15 cellular contexts compared by ENCODE assay signal in genomic region chr7:3591944-3592343, GRCh38.
"Had no signal": no experiment of that assay in that cellular context is flagged by ENCODE, and none has a peak within 500 bp of the region (broad histone marks: within the 10 kb centered on the region; RNA-seq: fewer than 3 reads in every experiment).

No MANE protein-coding gene starts in this region.

- H3K27ac Mint-ChIP-seq: activated naive CD8-positive, alpha-beta T cell; T-helper 2 cell treated with Interferon-gamma antibody and Interleukin-4, amounts not matched to agents 5 μg/mL and 100 μg/mL, for 36 hours had no signal

- ATAC-seq: activated T-cell treated with anti-CD3 and anti-CD28 coated beads, Interleukin-2, amount 50 U/mL, for 4 hours; left lung had no signal

- H3K4me3 ChIP-seq: esophagus squamous epithelium, left lung, vagina had no signal

- DNase-seq: activated CD4-positive, alpha-beta T cell treated with anti-CD3 and anti-CD28 coated beads for 1 hour; activated CD4-positive, alpha-beta T cell treated with anti-CD3 and anti-CD28 coated beads, Interleukin-2, amount 50 U/mL, for 48 hours; activated effector memory CD4-positive, alpha-beta T cell treated with anti-CD3 and anti-CD28 coated beads, Interleukin-2, amount 50 U/mL, for 16 hours; activated T-cell treated with anti-CD3 and anti-CD28 coated beads, Interleukin-2, amount 50 U/mL, for 4 hours; amygdala; cerebellar nuclear complex; esophagus squamous epithelium; glutamatergic neuron; islet precursor cell; left lung; retina had no signal

- H3K27ac ChIP-seq: esophagus squamous epithelium, left lung, parathyroid adenoma, vagina had no signal

- H3K9me3 Mint-ChIP-seq: activated T-cell treated with anti-CD3 and anti-CD28 coated beads, Interleukin-2, amount 50 U/mL, for 4 hours; T-helper 2 cell treated with Interferon-gamma antibody and Interleukin-4, amounts not matched to agents 5 μg/mL and 100 μg/mL, for 36 hours had no signal

- H3K4me3 Mint-ChIP-seq: activated naive CD8-positive, alpha-beta T cell; activated T-cell treated with anti-CD3 and anti-CD28 coated beads, Interleukin-2, amount 50 U/mL, for 4 hours; T-helper 2 cell treated with Interferon-gamma antibody and Interleukin-4, amounts not matched to agents 5 μg/mL and 100 μg/mL, for 36 hours had no signal

- H3K36me3 Mint-ChIP-seq: activated naive CD8-positive, alpha-beta T cell had no signal

- H3K4me1 ChIP-seq: esophagus squamous epithelium, left lung, parathyroid adenoma had no signal

- H3K27me3 ChIP-seq: esophagus squamous epithelium, left lung, vagina had no signal

- H3K79me2 ChIP-seq: parathyroid adenoma had no signal

- H3K36me3 ChIP-seq: esophagus squamous epithelium, left lung, vagina had no signal

- H3K9ac ChIP-seq: parathyroid adenoma had no signal

- H3K9me3 ChIP-seq: esophagus squamous epithelium, left lung, vagina had no signal

- H3K27me3 Mint-ChIP-seq: activated naive CD8-positive, alpha-beta T cell had no signal
